In genomic region chrX:132426695-132427281, GRCh38 we compare ENCODE assay signal across 1 cellular context.
TF ChIP-seq lines count a peak whose summit lies in the region.

No MANE protein-coding gene starts in this region.

TF ChIP-seq in GM12878, 131 proteins besides CTCF, POLR2A, EP300 and RAD21:
- TF ChIP-seq BCLAF1 (IDR thresholded peaks at IDR 0.05) (no peak), ATF2 (IDR thresholded peaks at IDR 0.05; ENCODE audit: low read length) (0 out of 2 replicates have a peak, but pooled peaks have one; percentile 30), RUNX3 (IDR thresholded peaks at IDR 0.05; ENCODE audit: low read length) (peak; percentile 47), JUNB (IDR thresholded peaks at IDR 0.05) (0 out of 2 replicates have a peak, but pooled peaks have one; percentile 13), IKZF2 (IDR thresholded peaks at IDR 0.05) (0 out of 4 replicates have a peak, but pooled peaks of 1 of the 2 experiments have one; percentile 30)
- TF ChIP-seq, protein P1, sequence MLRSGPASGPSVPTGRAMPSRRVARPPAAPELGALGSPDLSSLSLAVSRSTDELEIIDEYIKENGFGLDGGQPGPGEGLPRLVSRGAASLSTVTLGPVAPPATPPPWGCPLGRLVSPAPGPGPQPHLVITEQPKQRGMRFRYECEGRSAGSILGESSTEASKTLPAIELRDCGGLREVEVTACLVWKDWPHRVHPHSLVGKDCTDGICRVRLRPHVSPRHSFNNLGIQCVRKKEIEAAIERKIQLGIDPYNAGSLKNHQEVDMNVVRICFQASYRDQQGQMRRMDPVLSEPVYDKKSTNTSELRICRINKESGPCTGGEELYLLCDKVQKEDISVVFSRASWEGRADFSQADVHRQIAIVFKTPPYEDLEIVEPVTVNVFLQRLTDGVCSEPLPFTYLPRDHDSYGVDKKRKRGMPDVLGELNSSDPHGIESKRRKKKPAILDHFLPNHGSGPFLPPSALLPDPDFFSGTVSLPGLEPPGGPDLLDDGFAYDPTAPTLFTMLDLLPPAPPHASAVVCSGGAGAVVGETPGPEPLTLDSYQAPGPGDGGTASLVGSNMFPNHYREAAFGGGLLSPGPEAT (IDR thresholded peaks at IDR 0.05; ENCODE audit: low read depth), result peak; percentile 42; the same call in 1 of the 2 replicates
